Comparison of ENCODE assay signal across 10 cellular contexts in the genomic region with DNA sequence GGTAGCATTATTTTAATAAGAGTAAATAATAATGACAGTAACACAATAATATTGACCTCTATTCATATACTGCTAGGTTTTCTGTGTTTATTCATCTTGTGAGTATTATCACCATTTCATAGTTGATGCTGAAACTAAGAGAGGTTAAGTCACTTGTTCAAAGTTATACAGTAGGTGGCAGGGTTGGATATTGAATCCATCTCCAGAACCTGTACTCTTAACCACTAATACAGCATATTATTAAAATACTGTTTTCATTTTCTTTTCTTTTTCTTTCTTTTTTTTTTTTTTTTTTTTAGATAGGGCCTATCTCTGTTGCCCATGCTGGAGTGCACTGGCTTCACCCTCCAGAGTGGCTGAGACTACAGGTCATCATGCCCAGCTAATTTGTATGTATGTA. TPM values are rescaled to one million over a fixed set of nuclear protein-coding genes. Genes with fewer than 3 reads are reported as not detected.
DNase-seq lines count a peak whose midpoint lies in the region; ATAC-seq and TF ChIP-seq lines count a peak whose summit lies in the region.
"Had no signal": no experiment of that assay in that cellular context is flagged by ENCODE, and none has a peak within 500 bp of the region (broad histone marks: within the 10 kb centered on the region; RNA-seq: fewer than 3 reads in every experiment).

No MANE protein-coding gene starts in this region.

- TF ChIP-seq CTCF in AG09309 (IDR thresholded peaks at IDR 0.05; ENCODE audit: control insufficient read depth, insufficient read depth, low read depth, low read length, missing control alignments) (peak; percentile 21), fibroblast of lung (conservative IDR thresholded peaks at IDR 0.05 in 1 of 2, IDR thresholded peaks at IDR 0.05 in 1 of 2; ENCODE audit: low read depth in 1 of 2, low read length in 2 of 2) (peak in 1 of 2 donors; percentile 32)

- H3K36me3 Mint-ChIP-seq in activated T-helper 1 cell treated with anti-CD3 and anti-CD28 coated beads, Interleukin-12 subunit alpha, Interleukin-12 subunit beta, Interleukin-2, Interleukin-4 antibody, amounts not matched to agents 30 ng/mL and 10 ng/mL and 1 ng/mL, durations not matched to agents 14 hours and 24 hours and 36 hours (ENCODE audit: low read depth), result no peaks in the 10 kb centered on the region

- ATAC-seq in GM18870 (IDR thresholded peaks at IDR 0.05; ENCODE audit: unreplicated experiment) (peak; percentile 53), GM19023 (IDR thresholded peaks at IDR 0.05; ENCODE audit: unreplicated experiment) (no peak)

- H3K27me3 ChIP-seq in fibroblast of lung (ENCODE audit: control insufficient read depth, insufficient read depth, low read length), result no peaks in the 10 kb centered on the region

- DNase-seq in AG09309 (ENCODE audit: low read depth), result no peak
- DNase-seq in OCI-M1 (lab: John Stamatoyannopoulos, UW), result peak; percentile 83
- DNase-seq in fibroblast of lung (ENCODE audit: low read depth in 2 of 2), result peak; percentile 37 to 80
- DNase-seq in HCEC 1CT, result no peak
- no peak for DNase-seq in NCI-H187 (lab: John Stamatoyannopoulos, UW)
- DNase-seq in activated T-helper 1 cell treated with anti-CD3 and anti-CD28 coated beads, Interleukin-12 subunit alpha, Interleukin-12 subunit beta, Interleukin-2, Interleukin-4 antibody, amounts not matched to agents 30 ng/mL and 10 ng/mL and 1 ng/mL, durations not matched to agents 14 hours and 24 hours and 36 hours (ENCODE audit: low spot score), result no peak
- DNase-seq: activated naive CD4-positive, alpha-beta T cell; lower lobe of right lung had no signal

- no peaks in the 10 kb centered on the region for H3K9me3 Mint-ChIP-seq in activated T-helper 1 cell treated with anti-CD3 and anti-CD28 coated beads, Interleukin-12 subunit alpha, Interleukin-12 subunit beta, Interleukin-2, Interleukin-4 antibody, amounts not matched to agents 30 ng/mL and 10 ng/mL and 1 ng/mL, durations not matched to agents 14 hours and 24 hours and 36 hours

- no peaks in the 10 kb centered on the region for H3K36me3 ChIP-seq in fibroblast of lung (ENCODE audit: control insufficient read depth, insufficient read depth, low read length)
- H3K36me3 ChIP-seq: lower lobe of right lung had no signal

- no peak overlapping the region for H3K4me3 ChIP-seq in AG09309 (ENCODE audit: control insufficient read depth, low read depth, low read length)
- no peak overlapping the region for H3K4me3 ChIP-seq in fibroblast of lung (replicated peaks in 1 of 4; ENCODE audit: control extremely low read depth in 1 of 4, insufficient read depth in 1 of 4, low read depth in 3 of 4, low read length in 4 of 4)
- H3K4me3 ChIP-seq: lower lobe of right lung had no signal

- H3K4me3 Mint-ChIP-seq in activated T-helper 1 cell treated with anti-CD3 and anti-CD28 coated beads, Interleukin-12 subunit alpha, Interleukin-12 subunit beta, Interleukin-2, Interleukin-4 antibody, amounts not matched to agents 30 ng/mL and 10 ng/mL and 1 ng/mL, durations not matched to agents 14 hours and 24 hours and 36 hours, result no peak overlapping the region

- peaks cover 9% of the 10 kb centered on the region for H3K4me1 Mint-ChIP-seq in activated T-helper 1 cell treated with anti-CD3 and anti-CD28 coated beads, Interleukin-12 subunit alpha, Interleukin-12 subunit beta, Interleukin-2, Interleukin-4 antibody, amounts not matched to agents 30 ng/mL and 10 ng/mL and 1 ng/mL, durations not matched to agents 14 hours and 24 hours and 36 hours (ENCODE audit: low read depth)

- H3K27me3 Mint-ChIP-seq in activated T-helper 1 cell treated with anti-CD3 and anti-CD28 coated beads, Interleukin-12 subunit alpha, Interleukin-12 subunit beta, Interleukin-2, Interleukin-4 antibody, amounts not matched to agents 30 ng/mL and 10 ng/mL and 1 ng/mL, durations not matched to agents 14 hours and 24 hours and 36 hours (ENCODE audit: insufficient read depth), result peaks cover 38% of the 10 kb centered on the region

- no peaks in the 10 kb centered on the region for H3K4me1 ChIP-seq in fibroblast of lung (ENCODE audit: control insufficient read depth, extremely low read depth, insufficient read depth, low read length)

- no peak overlapping the region for H3K9ac ChIP-seq in fibroblast of lung (ENCODE audit: insufficient read depth, low read length)

- no peak overlapping the region for H3K27ac Mint-ChIP-seq in activated T-helper 1 cell treated with anti-CD3 and anti-CD28 coated beads, Interleukin-12 subunit alpha, Interleukin-12 subunit beta, Interleukin-2, Interleukin-4 antibody, amounts not matched to agents 30 ng/mL and 10 ng/mL and 1 ng/mL, durations not matched to agents 14 hours and 24 hours and 36 hours

- H3K79me2 ChIP-seq in fibroblast of lung (ENCODE audit: control insufficient read depth, insufficient read depth, low read length), result no peaks in the 10 kb centered on the region

- intact Hi-C loops in activated T-helper 1 cell treated with anti-CD3 and anti-CD28 coated beads, Interleukin-12 subunit alpha, Interleukin-12 subunit beta, Interleukin-2, Interleukin-4 antibody, amounts not matched to agents 30 ng/mL and 10 ng/mL and 1 ng/mL, durations not matched to agents 14 hours and 24 hours and 36 hours (cut with micrococcal nuclease), result no loop called here

- no peaks in the 10 kb centered on the region for H4K20me1 ChIP-seq in fibroblast of lung (ENCODE audit: control insufficient read depth, extremely low read depth, insufficient read depth, low read length)

- no peaks in the 10 kb centered on the region for H3K9me3 ChIP-seq in fibroblast of lung (ENCODE audit: control insufficient read depth, insufficient read depth, low read depth, low read length)
- H3K9me3 ChIP-seq: lower lobe of right lung had no signal

- H2AFZ ChIP-seq in fibroblast of lung (ENCODE audit: low read length), result no peak overlapping the region

- H3K27ac ChIP-seq in fibroblast of lung (ENCODE audit: insufficient read depth, low read length), result no peak overlapping the region
- H3K27ac ChIP-seq: lower lobe of right lung had no signal

- no peak overlapping the region for H3K4me2 ChIP-seq in fibroblast of lung (ENCODE audit: extremely low read depth, insufficient read depth, low read length)

RNA-seq across cellular contexts. Expression of a gene that starts 7.1 kb away (rescaled TPM):
- 42.6 and 51.4 TPM in 2 replicates for total RNA-seq in fibroblast of lung
- polyA plus RNA-seq in fibroblast of lung, result 21.9 and 31.2 TPM in 2 replicates
- polyA plus RNA-seq in fibroblast of lung (2012), result 13.7 and 19.2 TPM in 2 replicates
- polyA minus RNA-seq in fibroblast of lung (ENCODE audit: low replicate concordance), result 8.1 and 9.5 TPM in 2 replicates
- total RNA-seq in activated T-helper 1 cell treated with anti-CD3 and anti-CD28 coated beads, Interleukin-12 subunit alpha, Interleukin-12 subunit beta, Interleukin-2, Interleukin-4 antibody, amounts not matched to agents 30 ng/mL and 10 ng/mL and 1 ng/mL, durations not matched to agents 14 hours and 24 hours and 36 hours, result 26.3 and 29.3 TPM in 2 replicates

Comparison
In these comparisons a context has a peak if more than half of its experiments do, and no peak if none do; other contexts are left out.
1. DNase-seq: peak in OCI-M1 (single experiment) and fibroblast of lung (2 of 2); none in AG09309 (single experiment), HCEC 1CT (single experiment), NCI-H187 (0 of 2) and activated T-helper 1 cell treated with anti-CD3 and anti-CD28 coated beads, Interleukin-12 subunit alpha, Interleukin-12 subunit beta, Interleukin-2, Interleukin-4 antibody, amounts not matched to agents 30 ng/mL and 10 ng/mL and 1 ng/mL, durations not matched to agents 14 hours and 24 hours and 36 hours (single experiment).